In genomic region chr17:51645056-51645455, GRCh38 we compare ENCODE assay signal across 16 cellular contexts.
DNase-seq lines count a peak whose midpoint lies in the region; ATAC-seq and TF ChIP-seq lines count a peak whose summit lies in the region.
"Had no signal": no experiment of that assay in that cellular context is flagged by ENCODE, and none has a peak within 500 bp of the region (broad histone marks: within the 10 kb centered on the region; RNA-seq: fewer than 3 reads in every experiment).

No MANE protein-coding gene starts in this region.

- no peak for TF ChIP-seq POLR2A in right lobe of liver (IDR thresholded peaks at IDR 0.05)
- no peak for TF ChIP-seq POLR2A in suprapubic skin (IDR thresholded peaks at IDR 0.05)

- no peaks in the 10 kb centered on the region for H3K27me3 ChIP-seq in right lobe of liver
- no peaks in the 10 kb centered on the region for H3K27me3 ChIP-seq in suprapubic skin
- H3K27me3 ChIP-seq: BLaER1 had no signal

- WGBS in right lobe of liver (ENCODE audit: insufficient coverage, low coverage, low lambda C conversion rate, missing lambda C conversion rate), result 23% methylated on average over 4 of the region's 4 CpGs
- WGBS in suprapubic skin, result 93% methylated on average over 4 of the region's 4 CpGs

- H3K4me3 ChIP-seq in right lobe of liver (no peak overlapping the region), suprapubic skin (no peak overlapping the region)
- H3K4me3 ChIP-seq: BLaER1, GM23338 had no signal

- no peaks in the 10 kb centered on the region for H3K36me3 ChIP-seq in right lobe of liver
- no peaks in the 10 kb centered on the region for H3K36me3 ChIP-seq in suprapubic skin
- H3K36me3 ChIP-seq: BLaER1 had no signal

- H3K27ac ChIP-seq in right lobe of liver, result no peak overlapping the region
- H3K27ac ChIP-seq in suprapubic skin, result no peak overlapping the region
- H3K27ac ChIP-seq: BLaER1, C4-2B had no signal

- DNase-seq in DMS53 (lab: John Stamatoyannopoulos, UW), result peak; percentile 62
- DNase-seq in left lobe of liver (ENCODE audit: low spot score), result no peak
- no peak for DNase-seq in right lobe of liver
- DNase-seq in suprapubic skin (ENCODE audit: low spot score in 2 of 2), result no peak
- DNase-seq in SIG-M5 (lab: John Stamatoyannopoulos, UW), result no peak
- DNase-seq: CD4-positive, CD25-positive, alpha-beta regulatory T cell; CD8-positive, alpha-beta T cell; DMS 273 treated with DMSO at 0.1 percent for 48 hours; DND-41; H9; HFFc6 had no signal

- TF ChIP-seq EP300 in suprapubic skin (IDR thresholded peaks at IDR 0.05), result no peak

- TF ChIP-seq CTCF in right lobe of liver (IDR thresholded peaks at IDR 0.05) (no peak), suprapubic skin (IDR thresholded peaks at IDR 0.05) (no peak)

- no peaks in the 10 kb centered on the region for H3K4me1 ChIP-seq in right lobe of liver
- no peaks in the 10 kb centered on the region for H3K4me1 ChIP-seq in suprapubic skin

- intact Hi-C loops in right lobe of liver (cut with DNase I), result no loop called here

- H3K9me3 ChIP-seq in right lobe of liver, result no peaks in the 10 kb centered on the region
- no peaks in the 10 kb centered on the region for H3K9me3 ChIP-seq in suprapubic skin
- H3K9me3 ChIP-seq: BLaER1 had no signal

- ATAC-seq in left lobe of liver (peak; percentile 70), right lobe of liver (peak; percentile 52 to 94 (median 78)), HG03460 (IDR thresholded peaks at IDR 0.05; ENCODE audit: unreplicated experiment) (no peak)
- ATAC-seq: CD8-positive, alpha-beta T cell; GM23338; HCT116 had no signal
